Comparison of ENCODE assay signal across 8 cellular contexts in the genomic region with DNA sequence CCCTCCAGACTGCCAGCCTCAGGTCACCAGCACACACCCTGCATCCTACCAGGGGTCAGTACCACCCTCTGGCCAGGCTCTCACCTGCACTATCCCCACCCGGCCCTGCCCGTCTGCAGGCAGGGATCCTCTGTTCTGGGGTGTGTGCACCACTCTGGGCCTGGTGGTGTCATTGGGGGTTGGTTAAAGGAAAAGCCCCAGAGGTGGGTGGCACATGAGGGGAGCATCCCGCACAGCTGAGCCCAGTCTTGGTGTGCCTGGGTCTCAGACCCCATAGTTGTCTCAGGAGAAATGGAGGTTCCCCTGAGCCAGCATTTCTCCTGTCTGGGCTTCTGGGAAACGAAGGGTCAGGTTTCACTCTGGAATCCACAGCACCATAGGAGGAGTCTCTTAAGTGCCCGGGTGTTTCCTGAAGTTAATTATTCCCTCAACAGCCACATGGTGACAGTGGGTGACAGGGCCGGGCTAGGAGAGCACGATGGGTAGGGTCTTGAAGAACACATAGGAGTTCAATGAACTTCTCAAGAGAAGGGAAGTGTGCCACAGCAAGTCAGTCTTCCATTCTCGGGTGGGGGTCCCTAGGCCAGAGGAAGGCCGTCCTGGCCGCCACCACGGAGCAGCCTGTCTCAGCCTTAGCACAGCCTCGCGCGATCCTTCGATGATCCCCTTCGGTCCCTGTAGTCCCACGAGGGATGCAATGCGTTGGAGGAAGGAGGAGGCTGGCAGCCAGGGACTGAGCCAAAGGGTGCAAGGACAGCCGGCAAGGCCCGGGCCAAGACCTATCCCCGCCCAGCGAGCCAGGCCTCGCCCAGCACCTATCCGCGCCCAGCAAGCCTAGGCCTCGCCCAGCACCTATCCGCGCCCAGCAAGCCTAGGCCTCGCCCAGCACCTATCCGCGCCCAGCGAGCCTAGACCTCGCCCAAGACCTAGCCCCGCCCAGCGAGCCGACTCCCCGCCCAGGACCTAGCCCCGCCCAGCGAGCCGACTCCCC. TPM values are rescaled to one million over a fixed set of nuclear protein-coding genes. Genes with fewer than 3 reads are reported as not detected.
A peak's percentile ranks its signal among the peaks of the same experiment; 100 is the strongest.
DNase-seq lines count a peak whose midpoint lies in the region; ATAC-seq and TF ChIP-seq lines count a peak whose summit lies in the region.

No MANE protein-coding gene starts in this region.

- peak; percentile 87 for DNase-seq in ELR (ENCODE audit: low read depth)
- peak; percentile 51 for DNase-seq in IMR-90
- peak; percentile 33 to 76 (median 64) for DNase-seq in T-cell
- peak in 30 of 56 donors; percentile 11 to 88 (median 52) for DNase-seq in amygdala (lab: John Stamatoyannopoulos, UW)
- peak; percentile 91 for DNase-seq in hepatocyte (ENCODE audit: low spot score)
- peak; percentile 90 for DNase-seq in sciatic nerve (ENCODE audit: low spot score)
- DNase-seq in GM13977 (ENCODE audit: low spot score): no peak

- H3K14ac ChIP-seq in IMR-90 (replicated peaks; ENCODE audit: low read depth, low read length): no peak overlapping the region

- peaks cover 49% of the 10 kb centered on the region for H4K20me1 ChIP-seq in IMR-90 (ENCODE audit: insufficient read depth, low read length)
- H4K20me1 ChIP-seq in hepatocyte (ENCODE audit: insufficient read depth, poor library complexity, severe bottlenecking): peaks cover 26% of the 10 kb centered on the region

- peaks cover 33% of the 10 kb centered on the region for H3K36me3 ChIP-seq in IMR-90 (ENCODE audit: control insufficient read depth, insufficient read depth, low read length)
- no peaks in the 10 kb centered on the region for H3K36me3 ChIP-seq in hepatocyte (replicated peaks; ENCODE audit: insufficient read depth, low read depth)

- no peak overlapping the region for H2BK120ac ChIP-seq in IMR-90 (ENCODE audit: low read depth, low read length)

- H3K36me3 Mint-ChIP-seq in T-cell: peaks cover 26% of the 10 kb centered on the region

- peak overlapping the region; percentile 78 for H3K4ac ChIP-seq in IMR-90 (ENCODE audit: low read depth, low read length)

- H3K4me2 ChIP-seq in IMR-90 (ENCODE audit: low read depth, low read length) (peak overlapping the region; percentile 57), hepatocyte (peak overlapping the region; percentile 71)

- peak overlapping the region; percentile 80 for H2AFZ ChIP-seq in IMR-90 (replicated peaks; ENCODE audit: low read length, poor library complexity)
- no peak overlapping the region for H2AFZ ChIP-seq in hepatocyte

- no peak overlapping the region for H3K56ac ChIP-seq in IMR-90 (ENCODE audit: extremely low read depth, insufficient read depth, low read length)

- no peak overlapping the region for H2BK15ac ChIP-seq in IMR-90 (ENCODE audit: low read depth, low read length)

- H3K18ac ChIP-seq in IMR-90 (ENCODE audit: low read depth, low read length): no peak overlapping the region

- no peaks in the 10 kb centered on the region for H3K9me3 Mint-ChIP-seq in T-cell

- H4K8ac ChIP-seq in IMR-90 (ENCODE audit: low read depth in 2 of 2, low read length in 2 of 2): peak overlapping the region in 1 of 2 experiments; percentile 67; a peak in 1 of 4 replicates

- H3K9me1 ChIP-seq in IMR-90 (ENCODE audit: insufficient read depth, low read length): peaks cover 18% of the 10 kb centered on the region

- no peaks in the 10 kb centered on the region for H3K27me3 ChIP-seq in IMR-90 (ENCODE audit: control insufficient read depth, insufficient read depth, low read length)
- H3K27me3 ChIP-seq in hepatocyte: no peaks in the 10 kb centered on the region

- peaks cover 35% of the 10 kb centered on the region for H3K79me2 ChIP-seq in hepatocyte

- H3K4me1 ChIP-seq in IMR-90 (ENCODE audit: control insufficient read depth, insufficient read depth, low read length) (peaks cover 8% of the 10 kb centered on the region), hepatocyte (ENCODE audit: insufficient read depth) (peaks cover 34% of the 10 kb centered on the region)

- H3K79me1 ChIP-seq in IMR-90 (ENCODE audit: low read depth in 1 of 2, low read length in 2 of 2): peaks cover 19 to 58% of the 10 kb centered on the region in 2 experiments

- H3K27me3 Mint-ChIP-seq in T-cell: no peaks in the 10 kb centered on the region

- no peaks in the 10 kb centered on the region for H3K9me3 ChIP-seq in IMR-90 (ENCODE audit: control insufficient read depth, insufficient read depth, low read length)
- no peaks in the 10 kb centered on the region for H3K9me3 ChIP-seq in hepatocyte (ENCODE audit: low read depth)

- H3K4me1 Mint-ChIP-seq in T-cell: peaks cover 20 to 24% (median 20%) of the 10 kb centered on the region in 3 donors

- H3K4me3 Mint-ChIP-seq in T-cell: peak overlapping the region in 2 of 3 donors; percentile 28 to 54

- no peak overlapping the region for H3K23ac ChIP-seq in IMR-90 (ENCODE audit: low read depth, low read length)

- no peaks in the 10 kb centered on the region for H3K9me2 ChIP-seq in hepatocyte (replicated peaks; ENCODE audit: insufficient read depth)

- no peak overlapping the region for H3K9ac ChIP-seq in IMR-90 (ENCODE audit: low read depth, low read length)

- intact Hi-C loops in IMR-90 (cut with micrococcal nuclease) (loop anchor here (5.0 kb wide), 4 partner anchors 98 to 302 kb away; a partner anchor contains a TSS), sciatic nerve (cut with DNase I) (no loop called here)

- TF ChIP-seq RAD21 in IMR-90 (IDR thresholded peaks at IDR 0.05; ENCODE audit: low read length): no peak

- peak overlapping the region; percentile 90 for H2AK5ac ChIP-seq in IMR-90 (ENCODE audit: low read depth, low read length)

- BruUV-seq in IMR-90 (replicated peaks; lab: Mats Ljungman, UMichigan): no TSS peak

- ATAC-seq in IMR-90 (ENCODE audit: low read depth): peak; percentile 9
- ATAC-seq in T-cell (replicated peaks in 1 of 4): peak; percentile 19 to 44 (median 28)
- ATAC-seq in sciatic nerve: peak; percentile 57
- no peak for ATAC-seq in GM18861 (IDR thresholded peaks at IDR 0.05; ENCODE audit: unreplicated experiment)

- TF ChIP-seq POLR2A in IMR-90 (IDR thresholded peaks at IDR 0.05; ENCODE audit: low read depth, low read length): no peak

- peak overlapping the region; percentile 41; the same call in 1 of the 2 replicates for H4K91ac ChIP-seq in IMR-90 (ENCODE audit: insufficient read depth, low read depth, low read length)

- POLR2A ChIA-PET in IMR-90 (lab: Charles Lee; ENCODE audit: unreplicated experiment): no interaction called here
- POLR2A ChIA-PET in T-cell (lab: Charles Lee): no interaction called here

- no peak overlapping the region for H2BK20ac ChIP-seq in IMR-90 (ENCODE audit: low read depth, low read length)

- H3K27ac ChIP-seq in IMR-90 (ENCODE audit: insufficient read depth, low read length) (peak overlapping the region; percentile 32; the same call in 1 of the 2 replicates), hepatocyte (peak overlapping the region; percentile 91)

- in situ Hi-C loops in IMR-90 (cut with MboI; ENCODE audit: low sequenced_read_pairs) (no loop called here), GM13977 (cut with MboI; ENCODE audit: low pct_unique_long_range_greater_than_20kb, low sequenced_read_pairs, unreplicated experiment) (no loop called here)

- CTCF ChIA-PET in IMR-90 (lab: Yijun Ruan, JAX) (no interaction called here), T-cell (lab: Charles Lee) (no interaction called here)

- peak overlapping the region; percentile 20 for H2BK5ac ChIP-seq in IMR-90 (ENCODE audit: low read depth, low read length, poor library complexity, severe bottlenecking)

- H2AK9ac ChIP-seq in IMR-90 (replicated peaks; ENCODE audit: low read depth, low read length, poor library complexity): peak overlapping the region; percentile 91

- H4K5ac ChIP-seq in IMR-90 (ENCODE audit: low read depth, low read length): peak overlapping the region; percentile 42; the same call in 1 of the 2 replicates

- dilution Hi-C loops in IMR-90 (cut with HindIII; ENCODE audit: low sequenced_read_pairs, unreplicated experiment): no loop called here

- TF ChIP-seq CTCF in IMR-90 (conservative IDR thresholded peaks at IDR 0.05; ENCODE audit: low read depth, low read length) (no peak), hepatocyte (IDR thresholded peaks at IDR 0.05; ENCODE audit: poor library complexity) (no peak), GM13977 (IDR thresholded peaks at IDR 0.05; ENCODE audit: extremely low read depth, insufficient read depth, missing control alignments) (no peak)

- H3K4me3 ChIP-seq in IMR-90 (ENCODE audit: insufficient read depth, low read depth, low read length) (0 out of 2 replicates have a peak overlapping the region, but pooled peaks have one; percentile 27), hepatocyte (no peak overlapping the region)

- 50% methylated on average over 14 of the region's 40 CpGs; no CpG with 5 or more reads in 1 of the 2 experiments for WGBS in IMR-90 (ENCODE audit: extremely low coverage in 2 of 2, insufficient read length in 1 of 2), 2 experiments
- 26% methylated on average over 26 of the region's 40 CpGs for whole genome bisulfite sequencing in hepatocyte (ENCODE audit: low lambda C conversion rate, missing lambda C conversion rate)

- H3K27ac Mint-ChIP-seq in T-cell: peak overlapping the region; percentile 69 to 70

TF ChIP-seq in IMR-90, 13 proteins besides CTCF, POLR2A, EP300 and RAD21 (continues in another document):
- no peak for TF ChIP-seq BHLHE40 (IDR thresholded peaks at IDR 0.05; ENCODE audit: low read depth, low read length)

RNA-seq across cellular contexts. Expression of a gene that starts 1.1 kb away (rescaled TPM):
- 30.8 and 38.6 TPM in 2 replicates for total RNA-seq in IMR-90 (2012; rRNA removed)
- polyA plus RNA-seq in IMR-90 (2012; rRNA removed): 15.5 and 17.1 TPM in 2 replicates
- polyA plus RNA-seq in IMR-90 (2012; cell fraction: cytosol; rRNA removed): 7.2 and 7.7 TPM in 2 replicates
- 15.5 and 22.7 TPM in 2 replicates for polyA plus RNA-seq in IMR-90 (2012; cell fraction: nucleus; rRNA removed; ENCODE audit: low replicate concordance)
- 10 to 100 TPM; 15.8 to 27.5 (median 18.5) TPM for total RNA-seq in T-cell
- total RNA-seq in hepatocyte: 29.1 and 29.3 TPM in 2 replicates
- 28.4 and 29.6 TPM in 2 replicates for polyA plus RNA-seq in hepatocyte
- total RNA-seq in sciatic nerve: 69.7 TPM

RNA-seq across cellular contexts. Expression of a gene that starts 39.2 kb away (rescaled TPM):
- 504 and 570 TPM in 2 replicates for total RNA-seq in IMR-90 (2012; rRNA removed)
- polyA plus RNA-seq in IMR-90 (2012; rRNA removed): 320 and 420 TPM in 2 replicates
- 75.8 and 130 TPM in 2 replicates for polyA plus RNA-seq in IMR-90 (2012; cell fraction: cytosol; rRNA removed)
- polyA plus RNA-seq in IMR-90 (2012; cell fraction: nucleus; rRNA removed; ENCODE audit: low replicate concordance): 96.8 and 681 TPM in 2 replicates
- total RNA-seq in T-cell: 100 to 1,000 TPM; 182 to 209 (median 189) TPM
- 373 and 388 TPM in 2 replicates for total RNA-seq in hepatocyte
- 314 and 315 TPM in 2 replicates for polyA plus RNA-seq in hepatocyte
- total RNA-seq in sciatic nerve: 315 TPM

RNA-seq across cellular contexts. Expression of a gene that starts 39.5 kb away (rescaled TPM):
- total RNA-seq in IMR-90 (2012; rRNA removed): 1,093 and 1,165 TPM in 2 replicates
- polyA plus RNA-seq in IMR-90 (2012; rRNA removed): 648 and 649 TPM in 2 replicates
- polyA plus RNA-seq in IMR-90 (2012; cell fraction: cytosol; rRNA removed): 217 and 232 TPM in 2 replicates
- 545 and 768 TPM in 2 replicates for polyA plus RNA-seq in IMR-90 (2012; cell fraction: nucleus; rRNA removed; ENCODE audit: low replicate concordance)
- 100 to 1,000 TPM; 130 to 184 (median 148) TPM for total RNA-seq in T-cell
- total RNA-seq in hepatocyte: 393 and 437 TPM in 2 replicates
- 389 and 394 TPM in 2 replicates for polyA plus RNA-seq in hepatocyte
- total RNA-seq in sciatic nerve: 398 TPM
